ENCODE assay signal across 1 cellular context in the genomic region with DNA sequence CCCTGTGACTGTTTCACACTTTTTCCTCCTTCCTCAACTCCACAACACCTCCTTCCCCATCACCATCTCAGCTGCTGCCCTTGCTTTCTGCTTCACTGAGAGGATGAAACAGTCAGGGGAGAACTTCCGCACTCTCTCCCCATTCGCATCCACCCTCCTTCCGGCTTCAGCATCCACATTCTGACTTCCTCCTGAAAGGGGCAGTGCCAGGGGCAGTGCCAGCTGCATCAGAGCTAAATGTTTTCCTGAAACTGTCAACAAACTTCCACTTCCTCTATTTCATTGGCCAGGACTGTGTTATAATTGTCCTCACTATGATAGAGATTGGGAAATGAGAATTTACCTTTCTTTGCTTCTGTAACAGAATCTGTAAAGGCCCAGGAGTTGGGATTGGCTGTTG.
TF ChIP-seq lines count a peak whose summit lies in the region.

No MANE protein-coding gene starts in this region.

TF ChIP-seq in H1, 55 proteins besides CTCF, POLR2A, EP300 and RAD21 (continued from another document):
- TF ChIP-seq CHD1 (IDR thresholded peaks at IDR 0.05; ENCODE audit: low read depth, low read length) (no peak), CREB1 (IDR thresholded peaks at IDR 0.05) (no peak), TBP (IDR thresholded peaks at IDR 0.05; ENCODE audit: low read depth, low read length) (no peak), FOSL1 (IDR thresholded peaks at IDR 0.05; ENCODE audit: insufficient read depth, low read depth, low read length) (no peak), POU5F1 (IDR thresholded peaks at IDR 0.05; ENCODE audit: low read depth, low read length) (no peak), KDM5A (IDR thresholded peaks at IDR 0.05; ENCODE audit: low read length) (no peak), SAP30 (IDR thresholded peaks at IDR 0.05; ENCODE audit: insufficient read depth, insufficient replicate concordance, low read length) (no peak), CTBP2 (IDR thresholded peaks at IDR 0.05; ENCODE audit: borderline replicate concordance, insufficient read depth, insufficient read length, low read length) (no peak)
TF ChIP-seq in H1: peak in this region for 0.
